8 cellular contexts compared by ENCODE assay signal in the genomic region with DNA sequence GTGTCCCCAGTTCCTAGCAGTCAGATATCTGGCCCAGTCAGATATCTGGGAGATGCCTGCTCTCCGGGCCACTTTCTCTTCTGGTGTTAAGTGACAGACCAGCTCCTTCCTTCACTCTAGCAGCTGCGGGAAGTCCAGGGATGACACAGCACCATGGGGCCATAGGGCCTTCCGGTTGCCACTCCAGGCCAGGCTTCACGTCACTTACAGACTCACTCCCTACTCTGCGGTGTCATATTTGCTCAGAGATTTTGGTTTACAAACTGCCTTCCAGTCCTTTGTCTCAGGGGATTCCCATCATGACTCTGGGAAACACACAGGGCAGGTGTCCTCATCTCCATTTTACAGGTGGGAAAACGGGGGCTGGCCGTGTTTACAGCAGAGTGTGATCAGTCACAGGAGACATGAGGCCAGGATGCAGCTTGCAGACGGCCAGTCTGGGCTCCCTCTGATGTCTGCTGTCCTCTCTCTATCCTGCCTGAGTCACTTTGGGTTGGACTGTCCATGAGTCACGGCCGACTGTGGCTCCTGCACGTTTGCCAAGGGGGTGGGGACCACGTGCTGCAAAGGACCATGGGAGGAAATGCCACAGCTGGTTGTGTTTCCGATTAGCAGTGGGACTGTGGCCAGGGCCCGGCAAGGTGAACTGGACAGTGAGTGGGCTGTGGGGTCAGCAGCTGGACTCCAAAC. TPM values are rescaled to one million over a fixed set of nuclear protein-coding genes. Genes with fewer than 3 reads are reported as not detected.
DNase-seq lines count a peak whose midpoint lies in the region; ATAC-seq and TF ChIP-seq lines count a peak whose summit lies in the region.

No MANE protein-coding gene starts in this region.

- no peak for TF ChIP-seq CTCF in heart left ventricle (IDR thresholded peaks at IDR 0.05)

- H3K27ac ChIP-seq in BLaER1 (0 out of 2 replicates have a peak overlapping the region, but pooled peaks have one; percentile 11), heart left ventricle (peak overlapping the region; percentile 70 to 96 (median 92))

- H3K27me3 Mint-ChIP-seq in activated T-cell treated with anti-CD3 and anti-CD28 coated beads, Interleukin-2, amount 50 U/mL, for 72 hours (ENCODE audit: low read depth), result no peaks in the 10 kb centered on the region

- DNase-seq in HUDEP-2 (lab: John Stamatoyannopoulos, UW; ENCODE audit: unreplicated experiment in 76 of 76), result peak in 67 of 76 experiments; percentile 25 to 86 (median 65)
- DNase-seq in activated T-cell treated with anti-CD3 and anti-CD28 coated beads, Interleukin-2, amount 50 U/mL, for 72 hours, result peak; percentile 36 to 51
- DNase-seq in heart left ventricle, result peak; percentile 93 to 99 (median 96)
- no peak for DNase-seq in NAMALWA (ENCODE audit: low spot score)

- no peak overlapping the region for H3K4me3 ChIP-seq in BLaER1
- H3K4me3 ChIP-seq in heart left ventricle, result peak overlapping the region in 6 of 12 donors; percentile 6 to 31 (median 12)
- H3K4me3 ChIP-seq in skeletal muscle satellite cell (ENCODE audit: low read length), result peak overlapping the region; percentile 38

- peaks cover 10% of the 10 kb centered on the region; the same call in 1 of the 2 replicates for H3K36me3 ChIP-seq in BLaER1
- no peaks in the 10 kb centered on the region for H3K36me3 ChIP-seq in heart left ventricle
- H3K36me3 ChIP-seq in skeletal muscle satellite cell (ENCODE audit: insufficient read depth, low read length), result no peaks in the 10 kb centered on the region

- H3K27ac Mint-ChIP-seq in activated T-cell treated with anti-CD3 and anti-CD28 coated beads, Interleukin-2, amount 50 U/mL, for 72 hours, result peak overlapping the region; percentile 59

- H3K4me3 Mint-ChIP-seq in activated T-cell treated with anti-CD3 and anti-CD28 coated beads, Interleukin-2, amount 50 U/mL, for 72 hours, result peak overlapping the region; percentile 22 to 42

- TF ChIP-seq POLR2A in heart left ventricle (IDR thresholded peaks at IDR 0.05), result peak in 1 of 2 donors; percentile 73

- WGBS in heart left ventricle, 4 donors, result 5 to 13% (median 9%) methylated on average over 10 to 14 of the region's 14 CpGs

- H3K4me1 Mint-ChIP-seq in activated T-cell treated with anti-CD3 and anti-CD28 coated beads, Interleukin-2, amount 50 U/mL, for 72 hours (ENCODE audit: low read depth), result peaks cover 36% of the 10 kb centered on the region

- peaks cover 74% of the 10 kb centered on the region for H3K4me1 ChIP-seq in BLaER1
- peaks cover 9 to 73% (median 53%) of the 10 kb centered on the region in 12 donors for H3K4me1 ChIP-seq in heart left ventricle
- peaks cover 40% of the 10 kb centered on the region for H3K4me1 ChIP-seq in skeletal muscle satellite cell (ENCODE audit: control insufficient read depth, insufficient read depth, low read length)

- peaks cover 29% of the 10 kb centered on the region for H3K9me3 ChIP-seq in BLaER1
- peaks cover 0 to 14% (median 7%) of the 10 kb centered on the region in 12 donors for H3K9me3 ChIP-seq in heart left ventricle
- H3K9me3 ChIP-seq in skeletal muscle satellite cell (replicated peaks; ENCODE audit: low read length), result no peaks in the 10 kb centered on the region

- ATAC-seq in activated T-cell treated with anti-CD3 and anti-CD28 coated beads, Interleukin-2, amount 50 U/mL, for 72 hours (replicated peaks in 1 of 2), result peak; percentile 58 to 85
- ATAC-seq in heart left ventricle, result peak; percentile 79 to 92 (median 92)
- ATAC-seq in HG03565 (IDR thresholded peaks at IDR 0.05; ENCODE audit: unreplicated experiment), result no peak
- ATAC-seq in GM18873 (IDR thresholded peaks at IDR 0.05; ENCODE audit: low FRiP score, unreplicated experiment), result no peak

- peaks cover 3 to 5% of the 10 kb centered on the region in 2 donors for H3K36me3 Mint-ChIP-seq in activated T-cell treated with anti-CD3 and anti-CD28 coated beads, Interleukin-2, amount 50 U/mL, for 72 hours (ENCODE audit: insufficient read depth in 2 of 2)

- peak overlapping the region; percentile 40 for H3K4me2 ChIP-seq in BLaER1
- H3K4me2 ChIP-seq in skeletal muscle satellite cell (ENCODE audit: low read length), result peak overlapping the region; percentile 75

- no peaks in the 10 kb centered on the region for H4K20me1 ChIP-seq in BLaER1

- peaks cover 4 to 5% of the 10 kb centered on the region in 2 donors for H3K9me3 Mint-ChIP-seq in activated T-cell treated with anti-CD3 and anti-CD28 coated beads, Interleukin-2, amount 50 U/mL, for 72 hours

- intact Hi-C loops in heart left ventricle (cut with DNase I), result loop anchor here in 1 of 10 donors (10.0 kb wide), 1 partner anchor 179 kb away; no protein-coding TSS in a partner anchor

- H3K9ac ChIP-seq in BLaER1 (no peak overlapping the region), skeletal muscle satellite cell (ENCODE audit: low read depth, low read length) (peak overlapping the region; percentile 84)

- H3K27me3 ChIP-seq in BLaER1 (no peaks in the 10 kb centered on the region), heart left ventricle (no peaks in the 10 kb centered on the region), skeletal muscle satellite cell (ENCODE audit: control insufficient read depth, insufficient read depth, low read length) (no peaks in the 10 kb centered on the region)

RNA-seq across cellular contexts. Expression of a gene that starts 8.2 kb away (rescaled TPM):
- 10 to 100 TPM; 29.5 to 34.8 TPM for total RNA-seq in activated T-cell treated with anti-CD3 and anti-CD28 coated beads, Interleukin-2, amount 50 U/mL, for 72 hours
- 10 to 100 TPM; 14.0 to 30.7 (median 18.6) TPM for total RNA-seq in heart left ventricle
- 10 to 100 TPM in 1 of 2 donors, 1 to 10 TPM in 1; 9.4 to 18.9 TPM for polyA plus RNA-seq in heart left ventricle
- total RNA-seq in skeletal muscle satellite cell (2012; rRNA removed), result 10.7 and 12.2 TPM in 2 replicates

RNA-seq across cellular contexts. Expression of a gene that starts 16.2 kb away (rescaled TPM):
- 10 to 100 TPM; 38.6 to 53.1 TPM for total RNA-seq in activated T-cell treated with anti-CD3 and anti-CD28 coated beads, Interleukin-2, amount 50 U/mL, for 72 hours
- 100 to 1,000 TPM in 1 of 9 donors, 10 to 100 TPM in 8; 52.6 to 125 (median 72.3) TPM for total RNA-seq in heart left ventricle
- 100 to 1,000 TPM in 1 of 2 donors, 10 to 100 TPM in 1; 17.8 to 114 TPM for polyA plus RNA-seq in heart left ventricle
- total RNA-seq in skeletal muscle satellite cell (2012; rRNA removed), result 22.1 and 26.4 TPM in 2 replicates

Comparison
In these comparisons a context has a peak if more than half of its experiments do, and no peak if none do; other contexts are left out.
1. ATAC-seq: peak in activated T-cell treated with anti-CD3 and anti-CD28 coated beads, Interleukin-2, amount 50 U/mL, for 72 hours (2 of 2) and heart left ventricle (4 of 4); none in HG03565 (single experiment) and GM18873 (single experiment).